In genomic region chr7:151352512-151352911, GRCh38 we compare ENCODE assay signal across 17 cellular contexts. TPM values are rescaled to one million over a fixed set of nuclear protein-coding genes. Genes with fewer than 3 reads are reported as not detected.
DNase-seq lines count a peak whose midpoint lies in the region; ATAC-seq lines count a peak whose summit lies in the region.
"Had no signal": no experiment of that assay in that cellular context is flagged by ENCODE, and none has a peak within 500 bp of the region (broad histone marks: within the 10 kb centered on the region; RNA-seq: fewer than 3 reads in every experiment).

No MANE protein-coding gene starts in this region.

- peak overlapping the region; percentile 63 for H3K27ac ChIP-seq in KOPT-K1 (ENCODE audit: low read depth, low read length, poor library complexity, severe bottlenecking)
- H3K27ac ChIP-seq: KMS-11, left ventricle myocardium inferior, SJSA1 had no signal

- ATAC-seq in activated T-cell treated with anti-CD3 and anti-CD28 coated beads, Interleukin-2, amount 50 U/mL, for 4 hours: no peak
- no peak for ATAC-seq in activated naive CD8-positive, alpha-beta T cell treated with anti-CD3 and anti-CD28 coated beads, Interleukin-2, amount 10 ng/mL, durations not matched to agents 7 days and 5 days (ENCODE audit: low read depth)
- no peak for ATAC-seq in stimulated activated memory B cell treated with anti-CD40 and anti-IgM and Interleukin-4, amounts not matched to agents 10 μg/mL and 1 μg/mL and 100 μg/mL, for 72 hours
- ATAC-seq in GM21381 (IDR thresholded peaks at IDR 0.05; ENCODE audit: unreplicated experiment): no peak

- peaks cover 49% of the 10 kb centered on the region for H3K4me1 Mint-ChIP-seq in activated T-cell treated with anti-CD3 and anti-CD28 coated beads, Interleukin-2, amount 50 U/mL, for 24 hours (ENCODE audit: low read depth)
- H3K4me1 Mint-ChIP-seq in activated T-cell treated with anti-CD3 and anti-CD28 coated beads, Interleukin-2, amount 50 U/mL, for 4 hours (ENCODE audit: low read depth): peaks cover 47% of the 10 kb centered on the region
- H3K4me1 Mint-ChIP-seq in activated naive CD8-positive, alpha-beta T cell treated with anti-CD3 and anti-CD28 coated beads, Interleukin-2, amount 10 ng/mL, durations not matched to agents 7 days and 5 days: peaks cover 33% of the 10 kb centered on the region
- peaks cover 48% of the 10 kb centered on the region for H3K4me1 Mint-ChIP-seq in stimulated activated memory B cell treated with anti-CD40 and anti-IgM and Interleukin-4, amounts not matched to agents 10 μg/mL and 1 μg/mL and 100 μg/mL, for 72 hours

- DNase-seq in activated T-cell treated with anti-CD3 and anti-CD28 coated beads, Interleukin-2, amount 50 U/mL, for 24 hours: no peak
- DNase-seq in activated T-cell treated with anti-CD3 and anti-CD28 coated beads, Interleukin-2, amount 50 U/mL, for 4 hours: no peak
- no peak for DNase-seq in activated naive CD8-positive, alpha-beta T cell treated with anti-CD3 and anti-CD28 coated beads, Interleukin-2, amount 10 ng/mL, durations not matched to agents 7 days and 5 days
- DNase-seq in anterior cingulate cortex (lab: John Stamatoyannopoulos, UW) (no peak), DMS153 (lab: John Stamatoyannopoulos, UW) (no peak)
- DNase-seq: amygdala, Caco-2, cerebellar nuclear complex, foreskin melanocyte, left ventricle myocardium inferior, NCI-H1417 treated with DMSO at 0.1 percent for 48 hours had no signal

- no peak overlapping the region for H3K4me3 Mint-ChIP-seq in activated T-cell treated with anti-CD3 and anti-CD28 coated beads, Interleukin-2, amount 50 U/mL, for 24 hours
- no peak overlapping the region for H3K4me3 Mint-ChIP-seq in activated T-cell treated with anti-CD3 and anti-CD28 coated beads, Interleukin-2, amount 50 U/mL, for 4 hours
- peak overlapping the region; percentile 72 for H3K4me3 Mint-ChIP-seq in activated naive CD8-positive, alpha-beta T cell treated with anti-CD3 and anti-CD28 coated beads, Interleukin-2, amount 10 ng/mL, durations not matched to agents 7 days and 5 days
- no peak overlapping the region for H3K4me3 Mint-ChIP-seq in stimulated activated memory B cell treated with anti-CD40 and anti-IgM and Interleukin-4, amounts not matched to agents 10 μg/mL and 1 μg/mL and 100 μg/mL, for 72 hours
- H3K4me3 Mint-ChIP-seq: type B pancreatic cell had no signal

- no peaks in the 10 kb centered on the region for H3K9me3 ChIP-seq in KOPT-K1 (ENCODE audit: insufficient read depth, low read length, poor library complexity, severe bottlenecking)
- H3K9me3 ChIP-seq: Caco-2, left ventricle myocardium inferior, SJSA1 had no signal

- peak overlapping the region; percentile 91 for H3K27ac Mint-ChIP-seq in activated T-cell treated with anti-CD3 and anti-CD28 coated beads, Interleukin-2, amount 50 U/mL, for 24 hours
- peak overlapping the region; percentile 91 for H3K27ac Mint-ChIP-seq in activated naive CD8-positive, alpha-beta T cell treated with anti-CD3 and anti-CD28 coated beads, Interleukin-2, amount 10 ng/mL, durations not matched to agents 7 days and 5 days
- peak overlapping the region; percentile 93 for H3K27ac Mint-ChIP-seq in stimulated activated memory B cell treated with anti-CD40 and anti-IgM and Interleukin-4, amounts not matched to agents 10 μg/mL and 1 μg/mL and 100 μg/mL, for 72 hours
- H3K27ac Mint-ChIP-seq: type B pancreatic cell had no signal

- H3K9me3 Mint-ChIP-seq in activated T-cell treated with anti-CD3 and anti-CD28 coated beads, Interleukin-2, amount 50 U/mL, for 24 hours: no peaks in the 10 kb centered on the region
- H3K9me3 Mint-ChIP-seq in activated T-cell treated with anti-CD3 and anti-CD28 coated beads, Interleukin-2, amount 50 U/mL, for 4 hours: no peaks in the 10 kb centered on the region
- H3K9me3 Mint-ChIP-seq in activated naive CD8-positive, alpha-beta T cell treated with anti-CD3 and anti-CD28 coated beads, Interleukin-2, amount 10 ng/mL, durations not matched to agents 7 days and 5 days: no peaks in the 10 kb centered on the region
- no peaks in the 10 kb centered on the region for H3K9me3 Mint-ChIP-seq in stimulated activated memory B cell treated with anti-CD40 and anti-IgM and Interleukin-4, amounts not matched to agents 10 μg/mL and 1 μg/mL and 100 μg/mL, for 72 hours
- H3K9me3 Mint-ChIP-seq: type B pancreatic cell had no signal

- peaks cover 80% of the 10 kb centered on the region for H3K36me3 ChIP-seq in KOPT-K1 (ENCODE audit: insufficient read depth, low read length)

- POLR2A ChIA-PET in activated naive CD8-positive, alpha-beta T cell treated with anti-CD3 and anti-CD28 coated beads, Interleukin-2, amount 10 ng/mL, durations not matched to agents 7 days and 5 days (lab: Charles Lee): interaction anchor here (1.0 to 3.9 kb wide), 7 partner anchors 11 to 96 kb away, joined by 3 to 67 read pairs (median 4); partner anchors contain the start of genes NUB1 and WDR86

- H3K27me3 Mint-ChIP-seq in activated T-cell treated with anti-CD3 and anti-CD28 coated beads, Interleukin-2, amount 50 U/mL, for 24 hours: no peaks in the 10 kb centered on the region
- H3K27me3 Mint-ChIP-seq in activated T-cell treated with anti-CD3 and anti-CD28 coated beads, Interleukin-2, amount 50 U/mL, for 4 hours (ENCODE audit: low read depth): no peaks in the 10 kb centered on the region
- no peaks in the 10 kb centered on the region for H3K27me3 Mint-ChIP-seq in activated naive CD8-positive, alpha-beta T cell treated with anti-CD3 and anti-CD28 coated beads, Interleukin-2, amount 10 ng/mL, durations not matched to agents 7 days and 5 days
- H3K27me3 Mint-ChIP-seq in stimulated activated memory B cell treated with anti-CD40 and anti-IgM and Interleukin-4, amounts not matched to agents 10 μg/mL and 1 μg/mL and 100 μg/mL, for 72 hours: no peaks in the 10 kb centered on the region
- H3K27me3 Mint-ChIP-seq: type B pancreatic cell had no signal

- peaks cover 80% of the 10 kb centered on the region for H3K36me3 Mint-ChIP-seq in activated T-cell treated with anti-CD3 and anti-CD28 coated beads, Interleukin-2, amount 50 U/mL, for 24 hours (ENCODE audit: low read depth)
- peaks cover 23% of the 10 kb centered on the region for H3K36me3 Mint-ChIP-seq in activated T-cell treated with anti-CD3 and anti-CD28 coated beads, Interleukin-2, amount 50 U/mL, for 4 hours (ENCODE audit: insufficient read depth)
- peaks cover 21% of the 10 kb centered on the region for H3K36me3 Mint-ChIP-seq in activated naive CD8-positive, alpha-beta T cell treated with anti-CD3 and anti-CD28 coated beads, Interleukin-2, amount 10 ng/mL, durations not matched to agents 7 days and 5 days
- peaks cover 48% of the 10 kb centered on the region for H3K36me3 Mint-ChIP-seq in stimulated activated memory B cell treated with anti-CD40 and anti-IgM and Interleukin-4, amounts not matched to agents 10 μg/mL and 1 μg/mL and 100 μg/mL, for 72 hours

RNA-seq across cellular contexts. Expression of gene NUB1, which starts 10.9 kb away (rescaled TPM):
- 10 to 100 TPM; 25.9 to 26.9 (median 26.5) TPM for total RNA-seq in activated T-cell treated with anti-CD3 and anti-CD28 coated beads, Interleukin-2, amount 50 U/mL, for 4 hours
- 10 to 100 TPM; 84.8 to 91.8 TPM for total RNA-seq in activated naive CD8-positive, alpha-beta T cell treated with anti-CD3 and anti-CD28 coated beads, Interleukin-2, amount 10 ng/mL, durations not matched to agents 7 days and 5 days

RNA-seq across cellular contexts. Expression of gene WDR86, which starts 57.3 kb away (rescaled TPM):
- under 1 TPM; 0.27 to 0.46 (median 0.37) TPM for total RNA-seq in activated T-cell treated with anti-CD3 and anti-CD28 coated beads, Interleukin-2, amount 50 U/mL, for 4 hours
- total RNA-seq in activated naive CD8-positive, alpha-beta T cell treated with anti-CD3 and anti-CD28 coated beads, Interleukin-2, amount 10 ng/mL, durations not matched to agents 7 days and 5 days: 1 to 10 TPM; 2.1 to 4.0 TPM
